ENCODE assay signal across 8 cellular contexts in the genomic region with DNA sequence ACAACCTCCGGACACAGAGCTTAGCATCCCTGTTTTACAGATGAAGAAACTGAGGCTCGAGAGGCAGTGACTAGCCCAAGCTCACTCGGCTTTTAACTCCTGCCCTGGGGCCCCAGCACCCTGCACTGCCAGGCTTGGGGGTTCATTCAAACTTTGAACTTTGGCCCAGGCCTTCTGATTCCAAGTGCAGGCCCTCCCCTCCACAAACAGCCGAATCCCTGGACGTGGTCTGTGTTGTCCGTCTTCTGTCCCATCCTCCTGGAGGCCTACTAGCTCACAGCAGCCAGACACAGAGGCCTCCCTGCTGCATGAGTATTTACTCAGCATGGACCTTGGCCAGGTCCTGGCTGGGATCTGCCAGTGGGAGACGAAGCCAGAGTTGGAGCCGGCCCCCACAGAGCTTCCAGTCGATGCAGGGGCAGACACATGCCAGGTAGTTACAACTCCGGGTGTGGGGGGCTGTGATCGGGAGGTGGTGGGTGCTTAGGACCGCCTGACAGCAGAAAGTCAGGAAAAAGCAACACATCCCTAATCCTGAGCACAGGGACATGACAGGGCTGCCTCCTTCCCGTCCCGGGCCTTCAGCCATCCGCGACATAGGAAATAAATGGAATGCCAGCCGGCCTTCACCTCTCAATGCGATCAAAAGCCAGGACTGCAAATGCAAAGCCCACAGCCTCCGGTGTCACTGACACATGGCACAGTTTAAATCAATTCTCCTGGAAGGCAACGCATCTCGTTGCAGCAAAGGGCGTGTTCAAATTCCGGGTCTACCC. TPM values are rescaled to one million over a fixed set of nuclear protein-coding genes. Genes with fewer than 3 reads are reported as not detected.
DNase-seq lines count a peak whose midpoint lies in the region; TF ChIP-seq lines count a peak whose summit lies in the region.

No MANE protein-coding gene starts in this region.

- in situ Hi-C loops in GM13976 (cut with MboI; ENCODE audit: low sequenced_read_pairs, unreplicated experiment): no loop called here

- 34 to 44% methylated on average over 23 of the region's 23 CpGs for WGBS in esophagus, 2 donors

- CTCF ChIA-PET in BJ (lab: Yijun Ruan, JAX): interaction anchor here (1.0 to 7.1 kb wide), 2 partner anchors 36 to 40 kb away, joined by 3 to 57 read pairs; no protein-coding TSS in a partner anchor

- no peaks in the 10 kb centered on the region for H3K36me3 Mint-ChIP-seq in nephron (ENCODE audit: low read depth)

- peak overlapping the region; percentile 61 to 73 (median 73) for H3K4me3 Mint-ChIP-seq in nephron

- H3K27me3 ChIP-seq in BJ (ENCODE audit: control insufficient read depth, insufficient read depth, low read length) (no peaks in the 10 kb centered on the region), SJSA1 (replicated peaks) (no peaks in the 10 kb centered on the region), esophagus (ENCODE audit: control insufficient read depth in 1 of 2, insufficient read depth in 2 of 2, low read length in 2 of 2) (no peaks in the 10 kb centered on the region)

- H3K4me3 ChIP-seq in BJ (ENCODE audit: low read depth, low read length) (peak overlapping the region; percentile 33; the same call in 1 of the 2 replicates), SJSA1 (peak overlapping the region; percentile 24), esophagus (ENCODE audit: low read depth in 1 of 2, low read length in 2 of 2) (no peak overlapping the region)

- H3K4me1 Mint-ChIP-seq in nephron: peaks cover 87% of the 10 kb centered on the region

- DNase-seq in BJ (ENCODE audit: low read depth) (no peak), SJSA1 (ENCODE audit: low read depth in 1 of 2, low spot score in 2 of 2) (no peak), GM13976 (ENCODE audit: low spot score) (no peak), NCI-H446 (lab: John Stamatoyannopoulos, UW) (no peak), NCI-H1694 (lab: John Stamatoyannopoulos, UW) (no peak), dedifferentiated amniotic fluid mesenchymal stem cell (ENCODE audit: extremely low spot score) (no peak)

- TF ChIP-seq CTCF in BJ (IDR thresholded peaks at IDR 0.05; ENCODE audit: insufficient read depth, low read depth, low read length) (peak; percentile 23; the same call in 1 of the 2 replicates), nephron (IDR thresholded peaks at IDR 0.05; ENCODE audit: unreplicated experiment in 3 of 3) (no peak), GM13976 (IDR thresholded peaks at IDR 0.05; ENCODE audit: borderline replicate concordance, control extremely low read depth, extremely low read depth, insufficient read depth, missing control alignments) (no peak)

- H3K27me3 Mint-ChIP-seq in nephron (ENCODE audit: low read depth): peaks cover 23% of the 10 kb centered on the region

- peak overlapping the region; percentile 98 to 99 (median 98) for H3K27ac Mint-ChIP-seq in nephron

- H3K9me3 ChIP-seq in SJSA1 (replicated peaks): no peaks in the 10 kb centered on the region
- H3K9me3 ChIP-seq in esophagus (ENCODE audit: control insufficient read depth in 2 of 2, insufficient read depth in 1 of 2, low read depth in 1 of 2, low read length in 1 of 2): no peaks in the 10 kb centered on the region

- H3K9me3 Mint-ChIP-seq in nephron: no peaks in the 10 kb centered on the region

- H3K27ac ChIP-seq in SJSA1: peak overlapping the region; percentile 92
- H3K27ac ChIP-seq in esophagus (ENCODE audit: low read depth in 2 of 2, low read length in 1 of 2): peak overlapping the region; percentile 60 to 93

- 0 out of 2 replicates have a peak, but pooled peaks cover 1% of the 10 kb centered on the region for H3K36me3 ChIP-seq in BJ (ENCODE audit: control insufficient read depth, insufficient read depth, low read length)
- H3K36me3 ChIP-seq in SJSA1: peaks cover 11% of the 10 kb centered on the region
- H3K36me3 ChIP-seq in esophagus (ENCODE audit: control insufficient read depth in 2 of 2, insufficient read depth in 2 of 2, low read length in 1 of 2): peaks cover 0 to 3% of the 10 kb centered on the region in 2 donors

- POLR2A ChIA-PET in BJ (lab: Charles Lee): interaction anchor here (0.7 kb wide), 1 partner anchor 9 kb away, joined by 4 read pairs; no protein-coding TSS in a partner anchor

- H3K4me1 ChIP-seq in SJSA1 (replicated peaks) (peaks cover 54% of the 10 kb centered on the region), esophagus (ENCODE audit: control insufficient read depth in 2 of 2, insufficient read depth in 2 of 2, low read length in 1 of 2) (peaks cover 27 to 42% of the 10 kb centered on the region in 2 donors)

RNA-seq across cellular contexts. Expression of gene IFFO2, which starts 7.4 kb away (rescaled TPM):
- polyA plus RNA-seq in BJ (2011; rRNA removed) (11.1 and 15.0 TPM in 2 replicates), esophagus (10 to 100 TPM; 28.7 to 51.9 TPM)
- polyA minus RNA-seq in BJ (2011; rRNA and poly(A)+ RNA removed): 18.4 and 24.7 TPM in 2 replicates
- 11.4 and 15.3 TPM in 2 replicates for total RNA-seq in SJSA1 (2014; rRNA removed; shearing (Covaris generic))

RNA-seq across cellular contexts. Expression of gene ALDH4A1, which starts 46.7 kb away (rescaled TPM):
- 18.1 and 36.6 TPM in 2 replicates for polyA plus RNA-seq in BJ (2011; rRNA removed)
- 11.5 and 18.8 TPM in 2 replicates for polyA minus RNA-seq in BJ (2011; rRNA and poly(A)+ RNA removed)
- total RNA-seq in SJSA1 (2014; rRNA removed; shearing (Covaris generic)): 5.6 and 10.8 TPM in 2 replicates
- polyA plus RNA-seq in esophagus: 10 to 100 TPM; 34.7 to 39.6 TPM

Comparison
In these comparisons a context has a peak if more than half of its experiments do, and no peak if none do; other contexts are left out.
1. H3K4me3 ChIP-seq: peak in BJ (single experiment) and SJSA1 (single experiment); none in esophagus (0 of 2).